ENCODE assay signal across 8 cellular contexts in the genomic region with DNA sequence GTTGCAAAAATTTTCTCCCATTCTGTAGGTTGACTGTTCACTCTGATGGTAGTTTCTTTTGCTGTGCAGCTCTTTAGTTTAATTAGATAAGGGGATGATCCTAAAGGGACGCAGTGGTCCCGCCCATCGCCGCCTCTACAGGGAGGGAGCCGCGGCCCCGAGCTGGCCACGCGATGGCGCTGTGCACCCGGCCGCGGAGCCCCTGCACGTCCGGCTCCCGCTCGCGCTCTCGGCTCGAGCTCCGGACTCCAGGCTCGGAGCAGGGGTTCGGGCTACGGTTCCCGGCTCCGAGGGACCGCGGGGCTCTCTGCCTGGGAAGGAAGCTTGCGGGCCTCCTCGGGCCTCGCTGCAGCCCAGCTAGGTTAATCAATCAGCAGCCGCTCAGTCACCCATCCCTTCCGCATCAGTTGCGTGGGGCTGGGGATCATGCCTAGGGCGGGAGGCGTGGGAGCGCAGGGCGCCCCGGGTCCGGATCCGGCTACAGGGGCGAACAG.
DNase-seq lines count a peak whose midpoint lies in the region; ATAC-seq and TF ChIP-seq lines count a peak whose summit lies in the region.

No MANE protein-coding gene starts in this region.

- H3K27ac ChIP-seq in dorsolateral prefrontal cortex, result peak overlapping the region in 41 of 59 donors; percentile 4 to 88 (median 61)

- TF ChIP-seq CTCF in AG09319 (IDR thresholded peaks at IDR 0.05; ENCODE audit: low read depth, low read length) (peak; percentile 57), dorsolateral prefrontal cortex (IDR thresholded peaks at IDR 0.05 in 54 of 56, conservative IDR thresholded peaks at IDR 0.05 in 2 of 56; ENCODE audit: low read depth in 1 of 56, partially characterized antibody in 56 of 56) (peak; percentile 77 to 98 (median 94))

- intact Hi-C loops in dorsolateral prefrontal cortex (cut with DNase I), result loop anchor here (1.0 to 10.0 kb wide), 5 partner anchors 266 to 660 kb away; partner anchors contain the start of gene FGFR2 (in 1 of the 2)

- ATAC-seq in GM19438 (IDR thresholded peaks at IDR 0.05; ENCODE audit: low read depth, unreplicated experiment), result peak; percentile 91

- peak; percentile 12 for DNase-seq in AG09319 (ENCODE audit: extremely low read depth, low read depth)
- DNase-seq in HS-5 (ENCODE audit: low read depth), result peak; percentile 2
- peak; percentile 27 to 37 for DNase-seq in activated CD4-positive, alpha-beta T cell treated with anti-CD3 and anti-CD28 coated beads, Interleukin-2, amount 50 U/mL, for 24 hours (ENCODE audit: low read depth in 1 of 2, low spot score in 1 of 2)
- DNase-seq in dorsolateral prefrontal cortex, result peak; percentile 26 to 88 (median 67)
- DNase-seq in lung microvascular endothelial cell (ENCODE audit: low read depth in 2 of 2), result peak; percentile 77 to 80
- DNase-seq in stimulated activated CD4-positive, alpha-beta T cell treated with anti-CD3 and anti-CD28 coated beads, TNF-alpha, amount 100 ng/mL, for 48 hours (ENCODE audit: low read depth in 3 of 3), result peak; percentile 34 to 60 (median 51)
- DNase-seq in OCI-M1 (lab: John Stamatoyannopoulos, UW), result no peak

- peaks cover 0 to 4% (median 0%) of the 10 kb centered on the region in 45 donors for H3K27me3 ChIP-seq in dorsolateral prefrontal cortex

- H3K4me3 ChIP-seq in dorsolateral prefrontal cortex, result peak overlapping the region; percentile 19 to 80 (median 59)
